25 cellular contexts compared by ENCODE assay signal in the genomic region with DNA sequence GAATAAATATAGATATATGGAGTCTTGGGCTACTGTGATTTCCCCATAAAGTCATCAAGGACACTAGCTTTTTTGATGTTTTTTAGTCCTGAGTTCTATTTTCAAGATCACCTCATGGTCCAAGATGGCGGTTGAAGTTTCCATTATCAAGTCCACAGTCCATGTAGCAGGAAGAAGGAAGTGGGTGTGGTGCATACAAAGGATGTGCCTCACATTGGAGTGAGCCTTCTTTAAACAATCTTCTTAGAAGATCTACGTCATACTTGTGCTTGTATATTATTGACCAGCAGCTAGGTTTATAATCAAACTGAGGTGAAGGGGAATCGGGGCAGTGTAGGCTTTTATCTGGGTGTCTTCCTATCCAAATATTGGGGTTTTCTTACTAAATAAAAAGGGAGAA.
"Had no signal": no experiment of that assay in that cellular context is flagged by ENCODE, and none has a peak within 500 bp of the region (broad histone marks: within the 10 kb centered on the region; RNA-seq: fewer than 3 reads in every experiment).

No MANE protein-coding gene starts in this region.

- H3K27me3 ChIP-seq: breast epithelium, Peyer's patch, SJCRH30 had no signal

- H3K27ac ChIP-seq: breast epithelium, Peyer's patch, RWPE1, SJCRH30 had no signal

- H3K9me3 Mint-ChIP-seq: activated T-cell treated with anti-CD3 and anti-CD28 coated beads, Interleukin-2, amount 50 U/mL, for 24 hours had no signal

- H3K4me3 Mint-ChIP-seq: activated CD4-positive, alpha-beta memory T cell treated with anti-CD3 and anti-CD28 coated beads, Interleukin-2, amount 10 ng/mL, durations not matched to agents 7 days and 5 days; activated CD4-positive, alpha-beta T cell treated with anti-CD3 and anti-CD28 coated beads, Interleukin-2, amount 10 ng/mL, durations not matched to agents 7 days and 5 days; activated naive CD8-positive, alpha-beta T cell; activated T-cell treated with anti-CD3 and anti-CD28 coated beads, Interleukin-2, amount 50 U/mL, for 24 hours; activated T-helper 1 cell treated with anti-CD3 and anti-CD28 coated beads, Interleukin-12 subunit alpha, Interleukin-12 subunit beta, Interleukin-2, Interleukin-4 antibody, amounts not matched to agents 30 ng/mL and 10 ng/mL and 1 ng/mL, durations not matched to agents 14 hours and 24 hours and 36 hours had no signal

- H3K9me3 ChIP-seq: breast epithelium, Peyer's patch, SK-N-SH had no signal

- H3K4me2 ChIP-seq: SK-N-SH had no signal

- H3K27ac Mint-ChIP-seq: activated CD4-positive, alpha-beta memory T cell treated with anti-CD3 and anti-CD28 coated beads, Interleukin-2, amount 10 ng/mL, durations not matched to agents 7 days and 5 days; activated CD4-positive, alpha-beta T cell treated with anti-CD3 and anti-CD28 coated beads, Interleukin-2, amount 10 ng/mL, durations not matched to agents 7 days and 5 days; activated naive CD8-positive, alpha-beta T cell; activated T-helper 1 cell treated with anti-CD3 and anti-CD28 coated beads, Interleukin-12 subunit alpha, Interleukin-12 subunit beta, Interleukin-2, Interleukin-4 antibody, amounts not matched to agents 30 ng/mL and 10 ng/mL and 1 ng/mL, durations not matched to agents 14 hours and 24 hours and 36 hours had no signal

- H3K4me1 ChIP-seq: Peyer's patch had no signal

- H3K36me3 ChIP-seq: breast epithelium, Peyer's patch, SJCRH30 had no signal

- H3K4me3 ChIP-seq: breast epithelium, Peyer's patch, SJCRH30 had no signal

- H3K27me3 Mint-ChIP-seq: activated CD4-positive, alpha-beta memory T cell treated with anti-CD3 and anti-CD28 coated beads, Interleukin-2, amount 10 ng/mL, durations not matched to agents 7 days and 5 days; activated CD4-positive, alpha-beta T cell treated with anti-CD3 and anti-CD28 coated beads, Interleukin-2, amount 10 ng/mL, durations not matched to agents 7 days and 5 days; activated naive CD8-positive, alpha-beta T cell; activated T-cell treated with anti-CD3 and anti-CD28 coated beads, Interleukin-2, amount 50 U/mL, for 24 hours had no signal

- DNase-seq: activated CD4-positive, alpha-beta memory T cell treated with anti-CD3 and anti-CD28 coated beads, Interleukin-2, amount 10 ng/mL, durations not matched to agents 7 days and 5 days; activated CD4-positive, alpha-beta T cell treated with anti-CD3 and anti-CD28 coated beads, Interleukin-2, amount 10 ng/mL, durations not matched to agents 7 days and 5 days; activated CD4-positive, CD25-positive, alpha-beta regulatory T cell; activated effector memory CD4-positive, alpha-beta T cell treated with Interleukin-2 at 50 U/mL for 16 hours; activated naive CD4-positive, alpha-beta T cell; activated T-cell treated with anti-CD3 and anti-CD28 coated beads, Interleukin-2, amount 50 U/mL, for 24 hours; aorta; caudate nucleus; IMR-90; KG1; NCI-H1048; NCI-H146; NCI-H187 treated with DMSO at 0.1 percent for 48 hours; NCI-H2081 treated with DMSO at 0.1 percent for 48 hours; NCI-H446; NCI-H524; Peyer's patch; Right ventricle myocardium superior; SJCRH30; SK-N-SH; T-helper 1 cell had no signal

- H3K9ac ChIP-seq: SK-N-SH had no signal
